36 cellular contexts compared by ENCODE assay signal in the genomic region with DNA sequence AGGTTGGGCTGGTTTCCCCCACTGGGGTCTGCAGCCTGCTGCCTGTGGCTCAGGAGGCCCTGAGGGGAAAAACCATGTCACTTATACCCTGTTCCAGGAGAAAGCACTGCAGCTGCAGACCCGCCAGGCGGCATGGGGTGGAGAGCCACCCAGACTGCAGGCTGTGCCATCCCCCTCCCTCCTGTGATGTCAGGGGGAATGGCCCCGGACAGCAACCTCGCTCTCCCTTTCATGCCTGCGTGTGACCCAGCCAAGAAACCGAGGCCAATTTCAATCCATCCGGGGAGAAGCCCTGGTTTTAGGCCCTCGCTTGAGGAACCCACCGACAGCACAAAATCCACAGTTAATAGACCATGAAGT. TPM values are rescaled to one million over a fixed set of nuclear protein-coding genes. Genes with fewer than 3 reads are reported as not detected.
"Had no signal": no experiment of that assay in that cellular context is flagged by ENCODE, and none has a peak within 500 bp of the region (broad histone marks: within the 10 kb centered on the region; RNA-seq: fewer than 3 reads in every experiment).

No MANE protein-coding gene starts in this region.

- H3K27ac ChIP-seq: left lung, lower lobe of right lung, neutrophil, ovary, right atrium auricular region, right lobe of liver, testis, thyroid gland, transverse colon, upper lobe of left lung, vagina had no signal

- H3K4me3 ChIP-seq: left lung, lower lobe of right lung, ovary, right atrium auricular region, right lobe of liver, smooth muscle cell, testis, thyroid gland, transverse colon, upper lobe of left lung, vagina had no signal

- H3K27me3 ChIP-seq: ovary, right atrium auricular region, right lobe of liver, testis, thyroid gland, upper lobe of left lung, vagina had no signal

- H3K36me3 ChIP-seq: left lung, lower lobe of right lung, neutrophil, ovary, right atrium auricular region, right lobe of liver, thyroid gland, transverse colon, upper lobe of left lung, vagina had no signal

- H3K9me3 ChIP-seq: left lung, lower lobe of right lung, neutrophil, ovary, right atrium auricular region, right lobe of liver, testis, thyroid gland, transverse colon, upper lobe of left lung, vagina had no signal

- H3K4me1 ChIP-seq: right lobe of liver, testis, thyroid gland, vagina had no signal

- ATAC-seq: left cardiac atrium; left lung; lower lobe of right lung; naive thymus-derived CD8-positive, alpha-beta T cell; right lobe of liver; stimulated activated memory B cell treated with anti-CD40 and anti-IgM and Interleukin-4, amounts not matched to agents 10 μg/mL and 1 μg/mL and 100 μg/mL, for 72 hours; stimulated activated naive CD8-positive, alpha-beta T cell treated with anti-CD3 and anti-CD28 coated beads, Interleukin-15, amount 100 ng/mL, for 72 hours had no signal

- DNase-seq: hippocampal formation; kidney glomerular epithelial cell; left cardiac atrium; left lung; lower lobe of right lung; mammary epithelial cell; mesenchymal stem cell; naive thymus-derived CD8-positive, alpha-beta T cell; occipital lobe; ovary; right lobe of liver; stimulated activated CD4-positive, alpha-beta T cell treated with anti-CD3 and anti-CD28 coated beads, Interleukin-1b, Interleukin-23, amount 100 ng/mL, for 48 hours; stimulated activated CD4-positive, alpha-beta T cell treated with anti-CD3 and anti-CD28 coated beads, Interleukin-2, amount 100 ng/mL, for 48 hours; stimulated activated CD4-positive, alpha-beta T cell treated with anti-CD3 and anti-CD28 coated beads, Interleukin-4, amount 100 ng/mL, for 4 hours; stimulated activated CD8-positive, alpha-beta memory T cell treated with anti-CD3 and anti-CD28 coated beads, Interleukin-4, amount 100 ng/mL, for 48 hours; stimulated activated naive CD4-positive, alpha-beta T cell treated with Interleukin-2 at 50 U/mL for 16 hours; stimulated activated naive CD8-positive, alpha-beta T cell treated with anti-CD3 and anti-CD28 coated beads, Interleukin-15, amount 100 ng/mL, for 72 hours; substantia nigra; testis; thyroid gland; transverse colon; upper lobe of left lung had no signal

- H3K4me2 ChIP-seq: smooth muscle cell had no signal

RNA-seq across cellular contexts. Expression of gene MATK, which starts 37.1 kb away (rescaled TPM):
- total RNA-seq: mammary epithelial cell, neural crest cell, smooth muscle cell had no signal
- polyA plus RNA-seq: mammary epithelial cell, smooth muscle cell had no signal

RNA-seq across cellular contexts. Expression of gene ZFR2, which starts 45.5 kb away (rescaled TPM):
- total RNA-seq: liver, mammary epithelial cell, pulmonary artery endothelial cell, right atrium auricular region, right lobe of liver, skeletal muscle tissue, thyroid gland, transverse colon, urinary bladder, vagina had no signal
- polyA plus RNA-seq: keratinocyte, liver, mammary epithelial cell had no signal

RNA-seq across cellular contexts. Expression of gene RAX2, which starts 51.3 kb away (rescaled TPM):
- total RNA-seq: left cardiac atrium; left lung; liver; lower lobe of right lung; mammary epithelial cell; mucosa of gallbladder; naive thymus-derived CD8-positive, alpha-beta T cell; neural crest cell; occipital lobe; progenitor cell of endocrine pancreas; pulmonary artery endothelial cell; renal cortical epithelial cell; right atrium auricular region; right lobe of liver; skeletal muscle tissue; smooth muscle cell; thyroid gland; transverse colon; upper lobe of left lung; urinary bladder; vagina had no signal
- polyA plus RNA-seq: keratinocyte; liver; mammary epithelial cell; naive thymus-derived CD8-positive, alpha-beta T cell; smooth muscle cell; urinary bladder had no signal

RNA-seq across cellular contexts. Expression of gene ATCAY, which starts 57.2 kb away (rescaled TPM):
- total RNA-seq: left cardiac atrium; left lung; liver; lower lobe of right lung; mammary epithelial cell; naive thymus-derived CD8-positive, alpha-beta T cell; pulmonary artery endothelial cell; renal cortical epithelial cell; right atrium auricular region; right lobe of liver; upper lobe of left lung had no signal
- polyA plus RNA-seq: keratinocyte, liver, mammary epithelial cell, ovary had no signal
